ENCODE assay signal across 9 cellular contexts in the genomic region with DNA sequence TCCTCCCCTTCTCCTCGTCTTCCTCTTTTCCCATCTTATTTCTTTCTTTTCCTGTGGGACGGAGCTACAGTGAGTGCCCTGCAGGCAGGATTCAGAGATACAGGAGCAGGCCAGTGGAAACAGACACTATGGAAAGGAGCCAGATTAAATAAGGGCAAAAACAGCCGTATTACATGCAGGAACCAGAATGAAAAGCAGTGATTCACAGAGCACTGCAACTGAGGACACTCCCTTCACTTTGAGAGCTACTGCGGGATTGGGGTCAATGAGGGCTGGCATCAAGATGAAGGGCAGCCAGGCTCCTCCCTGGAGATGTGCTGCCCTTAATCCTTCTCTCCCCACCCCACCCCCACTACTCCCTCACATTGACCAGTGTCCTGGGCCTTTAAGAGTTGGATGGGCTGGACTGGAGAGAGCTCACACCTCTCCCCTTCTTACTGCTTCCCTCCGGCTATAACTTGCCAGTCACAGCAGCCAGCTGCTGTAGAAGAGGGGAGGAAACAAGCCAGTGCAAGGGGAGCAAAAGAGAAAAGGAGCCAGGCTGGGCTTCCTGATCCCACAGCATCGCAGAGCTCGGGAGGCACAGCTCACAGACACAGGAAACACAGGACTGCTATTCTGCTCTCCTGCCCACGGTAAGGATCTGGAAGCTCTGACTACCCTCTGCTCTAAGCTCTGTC. TPM values are rescaled to one million over a fixed set of nuclear protein-coding genes. Genes with fewer than 3 reads are reported as not detected.
DNase-seq lines count a peak whose midpoint lies in the region; ATAC-seq and TF ChIP-seq lines count a peak whose summit lies in the region.
"Had no signal": no experiment of that assay in that cellular context is flagged by ENCODE, and none has a peak within 500 bp of the region (broad histone marks: within the 10 kb centered on the region; RNA-seq: fewer than 3 reads in every experiment).

Gene PLCD4 (plus strand): TSS at position 464 of the 680 bp plus-strand sequence. CDS start 7,841 bp downstream, outside the sequence.

- no peaks in the 10 kb centered on the region for H3K27me3 ChIP-seq in endodermal cell (ENCODE audit: control insufficient read depth, insufficient read depth, low read length, poor library complexity, severe bottlenecking)

- in situ Hi-C loops in ACHN (cut with HindIII; ENCODE audit: low pct_ligation_motif_present, low pct_unique_long_range_greater_than_20kb, low sequenced_read_pairs) = no loop called here

- H3K9me3 Mint-ChIP-seq in endodermal cell (no peaks in the 10 kb centered on the region), mesothelial cell of epicardium (no peaks in the 10 kb centered on the region)
- H3K9me3 Mint-ChIP-seq: natural killer cell treated with Interleukin-12 subunit alpha and Interleukin-12 subunit beta and Interleukin-15 and Interleukin-18, amount 100 ng/mL, for 72 hours had no signal

- H3K4me3 Mint-ChIP-seq in endodermal cell (no peak within 1 kb of the TSS), mesothelial cell of epicardium (no peak within 1 kb of the TSS)
- H3K4me3 Mint-ChIP-seq: natural killer cell treated with Interleukin-12 subunit alpha and Interleukin-12 subunit beta and Interleukin-15 and Interleukin-18, amount 100 ng/mL, for 72 hours had no signal

- no peaks in the 10 kb centered on the region for H3K36me3 Mint-ChIP-seq in endodermal cell (ENCODE audit: low read depth)
- H3K36me3 Mint-ChIP-seq in mesothelial cell of epicardium = no peaks in the 10 kb centered on the region
- H3K36me3 Mint-ChIP-seq: natural killer cell treated with Interleukin-12 subunit alpha and Interleukin-12 subunit beta and Interleukin-15 and Interleukin-18, amount 100 ng/mL, for 72 hours had no signal

- peaks cover 2% of the 10 kb centered on the region for H3K4me1 Mint-ChIP-seq in endodermal cell
- peaks cover 10% of the 10 kb centered on the region for H3K4me1 Mint-ChIP-seq in mesothelial cell of epicardium

- H3K27ac Mint-ChIP-seq in endodermal cell = no peak within 1 kb of the TSS
- H3K27ac Mint-ChIP-seq in mesothelial cell of epicardium = peak within 1 kb of the TSS; percentile 57
- H3K27ac Mint-ChIP-seq: natural killer cell treated with Interleukin-12 subunit alpha and Interleukin-12 subunit beta and Interleukin-15 and Interleukin-18, amount 100 ng/mL, for 72 hours had no signal

- DNase-seq in ACHN (peak; percentile 28), NCI-H1694 treated with DMSO at 0.1 percent for 48 hours (lab: John Stamatoyannopoulos, UW) (peak; percentile 51), endodermal cell (peak; percentile 68), mesothelial cell of epicardium (ENCODE audit: low spot score in 2 of 2, unreplicated experiment in 2 of 2) (no peak), NCI-H146 (lab: John Stamatoyannopoulos, UW) (no peak), GM20000 (ENCODE audit: low spot score) (no peak), HT-29 (ENCODE audit: low spot score) (no peak)

- H3K27ac ChIP-seq in endodermal cell (ENCODE audit: low read depth, low read length) = peak within 1 kb of the TSS; percentile 41

- no peak within 1 kb of the TSS for H3K4me3 ChIP-seq in endodermal cell (ENCODE audit: low read length)

- TF ChIP-seq CTCF in endodermal cell (conservative IDR thresholded peaks at IDR 0.05) (no peak), mesothelial cell of epicardium (IDR thresholded peaks at IDR 0.05; ENCODE audit: unreplicated experiment) (no peak), GM20000 (IDR thresholded peaks at IDR 0.05; ENCODE audit: extremely low read depth, missing control alignments) (no peak)

- WGBS in endodermal cell (ENCODE audit: insufficient coverage in 1 of 2, insufficient read length in 1 of 2), 2 experiments = 58 to 65% methylated on average over 6 to 8 of the region's 8 CpGs

- H3K27me3 Mint-ChIP-seq in endodermal cell (ENCODE audit: insufficient read depth) (peaks cover 12% of the 10 kb centered on the region), mesothelial cell of epicardium (ENCODE audit: low read depth) (peaks cover 22% of the 10 kb centered on the region)

- no peak within 1 kb of the TSS for H3K9ac ChIP-seq in endodermal cell (ENCODE audit: extremely low read depth, low read length, poor library complexity, severe bottlenecking)

- no peaks in the 10 kb centered on the region for H3K9me3 ChIP-seq in endodermal cell (ENCODE audit: control insufficient read depth, low read length)

- no peak for ATAC-seq in GM21360 (IDR thresholded peaks at IDR 0.05; ENCODE audit: unreplicated experiment)

- no peaks in the 10 kb centered on the region for H3K4me1 ChIP-seq in endodermal cell (ENCODE audit: control insufficient read depth, insufficient read depth, low read length)

- no peaks in the 10 kb centered on the region for H3K36me3 ChIP-seq in endodermal cell (ENCODE audit: control insufficient read depth, insufficient read depth, low read length)

RNA-seq across cellular contexts. Expression of gene PLCD4, which starts in this region (rescaled TPM):
- total RNA-seq in endodermal cell (under 1 TPM; 0.26 to 0.73 TPM), mesothelial cell of epicardium (1.0 to 1.5 TPM (median 1.3 TPM) in 3 replicates)
- 2.0 TPM for polyA plus RNA-seq in endodermal cell (2013, experiment 1 of 2)
- polyA plus RNA-seq in endodermal cell (2013, experiment 2 of 2) = 2.2 TPM
- total RNA-seq in HT-29 (2014; rRNA removed; shearing (Covaris generic)) = not detected in 2 replicates

Comparison
In these comparisons a context has a peak if more than half of its experiments do, and no peak if none do; other contexts are left out.
1. DNase-seq: peak in ACHN (single experiment), NCI-H1694 treated with DMSO at 0.1 percent for 48 hours (single experiment) and endodermal cell (single experiment); none in mesothelial cell of epicardium (0 of 2), NCI-H146 (single experiment), GM20000 (single experiment) and HT-29 (single experiment).